ENCODE assay signal across 10 cellular contexts in the genomic region with DNA sequence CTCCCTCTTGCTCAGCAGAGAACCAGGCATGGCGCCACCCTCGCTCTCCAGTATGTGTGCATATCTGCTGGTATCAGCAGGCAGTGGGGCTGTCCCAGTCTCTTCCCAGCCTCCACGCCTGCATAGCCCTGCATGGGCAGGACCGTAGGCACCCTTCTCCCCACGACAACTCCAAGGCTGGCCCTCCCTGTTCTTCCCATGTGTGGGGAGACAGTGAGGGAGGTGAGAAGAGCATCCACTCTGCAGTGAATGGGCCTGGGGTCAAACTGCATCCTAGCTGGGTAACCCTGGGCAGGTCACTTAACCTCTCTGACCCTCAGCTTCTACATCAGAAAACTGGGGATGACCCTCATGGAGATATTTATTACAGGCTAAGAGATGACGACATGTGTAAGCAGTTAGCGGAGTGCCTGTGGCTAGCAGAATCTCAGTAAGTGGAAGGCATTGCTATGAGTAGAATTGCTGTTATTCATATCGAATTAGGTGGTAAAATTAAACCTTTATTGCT. TPM values are rescaled to one million over a fixed set of nuclear protein-coding genes. Genes with fewer than 3 reads are reported as not detected.
DNase-seq lines count a peak whose midpoint lies in the region; ATAC-seq, FAIRE-seq and TF ChIP-seq lines count a peak whose summit lies in the region.
"Had no signal": no experiment of that assay in that cellular context is flagged by ENCODE, and none has a peak within 500 bp of the region (broad histone marks: within the 10 kb centered on the region; RNA-seq: fewer than 3 reads in every experiment).

No MANE protein-coding gene starts in this region.

- no peaks in the 10 kb centered on the region for H3K36me3 ChIP-seq in astrocyte (ENCODE audit: insufficient read depth, low read length)
- no peaks in the 10 kb centered on the region for H3K36me3 ChIP-seq in skeletal muscle tissue (ENCODE audit: control insufficient read depth in 3 of 3, insufficient read depth in 3 of 3, low read length in 3 of 3)

- peak; percentile 34 for ATAC-seq in GM19025 (IDR thresholded peaks at IDR 0.05; ENCODE audit: low read depth, unreplicated experiment)
- peak; percentile 27 for ATAC-seq in HG03025 (IDR thresholded peaks at IDR 0.05; ENCODE audit: low FRiP score, unreplicated experiment)
- no peak for ATAC-seq in left lobe of liver

- peaks cover 22% of the 10 kb centered on the region for H3K4me1 Mint-ChIP-seq in astrocyte (ENCODE audit: low read depth, unreplicated experiment)

- no peaks in the 10 kb centered on the region for H3K9me3 ChIP-seq in astrocyte (ENCODE audit: insufficient read depth, low read depth, low read length)
- H3K9me3 ChIP-seq in skeletal muscle tissue (ENCODE audit: control insufficient read depth in 3 of 3, low read length in 3 of 3): peaks cover 2 to 3% (median 2%) of the 10 kb centered on the region in 3 donors

- H3K27me3 Mint-ChIP-seq in astrocyte (ENCODE audit: low read depth, unreplicated experiment): peaks cover 4% of the 10 kb centered on the region

- no peaks in the 10 kb centered on the region for H4K20me1 ChIP-seq in astrocyte (ENCODE audit: insufficient read depth, low read length)

- no peak overlapping the region for H3K4me3 Mint-ChIP-seq in astrocyte (ENCODE audit: unreplicated experiment)
- H3K4me3 Mint-ChIP-seq: natural killer cell treated with Interleukin-12 subunit alpha and Interleukin-12 subunit beta and Interleukin-15 and Interleukin-18, amount 100 ng/mL, for 72 hours had no signal

- H3K4me3 ChIP-seq in astrocyte (ENCODE audit: insufficient read depth, low read depth, low read length) (no peak overlapping the region), skeletal muscle tissue (ENCODE audit: low read length in 3 of 3) (peak overlapping the region in 2 of 3 donors; percentile 8 to 36)

- H3K9ac ChIP-seq in astrocyte (ENCODE audit: low read length) (peak overlapping the region; percentile 34), skeletal muscle tissue (ENCODE audit: low read depth in 1 of 3, low read length in 3 of 3) (peak overlapping the region; percentile 17 to 70 (median 68))

- no peak overlapping the region for H2AFZ ChIP-seq in astrocyte (ENCODE audit: low read depth, low read length)

- H3K4me1 ChIP-seq in astrocyte (ENCODE audit: insufficient read depth, low read length) (peaks cover 39% of the 10 kb centered on the region), skeletal muscle tissue (ENCODE audit: control insufficient read depth in 3 of 3, insufficient read depth in 3 of 3, low read length in 3 of 3) (peaks cover 5 to 36% (median 25%) of the 10 kb centered on the region in 3 donors)

- peak overlapping the region; percentile 49 for H3K4me2 ChIP-seq in astrocyte (ENCODE audit: low read length)

- DNase-seq in astrocyte (ENCODE audit: low read depth): peak; percentile 65
- DNase-seq in left lobe of liver (ENCODE audit: low spot score): no peak
- no peak for DNase-seq in OCI-M2 (lab: John Stamatoyannopoulos, UW; ENCODE audit: unreplicated experiment)
- DNase-seq in HuH-7.5 (ENCODE audit: low spot score): no peak
- DNase-seq in stimulated activated CD4-positive, alpha-beta T cell treated with anti-CD3 and anti-CD28 coated beads, Interleukin-4, amount 100 ng/mL, for 1 hour: no peak

- no peaks in the 10 kb centered on the region for H3K79me2 ChIP-seq in astrocyte (ENCODE audit: insufficient read depth, low read length)

- TF ChIP-seq CTCF in astrocyte (IDR thresholded peaks at IDR 0.05; ENCODE audit: insufficient read depth, low read depth, low read length): no peak

- no peak overlapping the region for H3K27ac Mint-ChIP-seq in astrocyte (ENCODE audit: unreplicated experiment)
- H3K27ac Mint-ChIP-seq: natural killer cell treated with Interleukin-12 subunit alpha and Interleukin-12 subunit beta and Interleukin-15 and Interleukin-18, amount 100 ng/mL, for 72 hours had no signal

- FAIRE-seq in astrocyte (lab: Jason Lieb, UNC): no peak
- FAIRE-seq: endometrium had no signal

- peaks cover 2% of the 10 kb centered on the region for H3K36me3 Mint-ChIP-seq in astrocyte (ENCODE audit: low read depth, unreplicated experiment)
- H3K36me3 Mint-ChIP-seq: natural killer cell treated with Interleukin-12 subunit alpha and Interleukin-12 subunit beta and Interleukin-15 and Interleukin-18, amount 100 ng/mL, for 72 hours had no signal

- H3K27me3 ChIP-seq in astrocyte (ENCODE audit: insufficient read depth, low read length) (no peaks in the 10 kb centered on the region), skeletal muscle tissue (ENCODE audit: control insufficient read depth in 3 of 3, insufficient read depth in 3 of 3, low read length in 3 of 3) (no peaks in the 10 kb centered on the region)

- H3K9me3 Mint-ChIP-seq in astrocyte (ENCODE audit: unreplicated experiment): no peaks in the 10 kb centered on the region

- peak overlapping the region; percentile 51 for H3K27ac ChIP-seq in astrocyte (ENCODE audit: low read depth, low read length)
- peak overlapping the region; percentile 84 for H3K27ac ChIP-seq in skeletal muscle tissue (ENCODE audit: low read depth, low read length)

RNA-seq across cellular contexts. Expression of gene SSUH2, which starts 13.3 kb away (rescaled TPM):
- total RNA-seq in astrocyte: not detected in 2 replicates
- 0.52 TPM for total RNA-seq in skeletal muscle tissue
- total RNA-seq in left lobe of liver: not detected
- total RNA-seq: natural killer cell treated with Interleukin-12 subunit alpha and Interleukin-12 subunit beta and Interleukin-15 and Interleukin-18, amount 100 ng/mL, for 72 hours had no signal
